13 cellular contexts compared by ENCODE assay signal in the genomic region with DNA sequence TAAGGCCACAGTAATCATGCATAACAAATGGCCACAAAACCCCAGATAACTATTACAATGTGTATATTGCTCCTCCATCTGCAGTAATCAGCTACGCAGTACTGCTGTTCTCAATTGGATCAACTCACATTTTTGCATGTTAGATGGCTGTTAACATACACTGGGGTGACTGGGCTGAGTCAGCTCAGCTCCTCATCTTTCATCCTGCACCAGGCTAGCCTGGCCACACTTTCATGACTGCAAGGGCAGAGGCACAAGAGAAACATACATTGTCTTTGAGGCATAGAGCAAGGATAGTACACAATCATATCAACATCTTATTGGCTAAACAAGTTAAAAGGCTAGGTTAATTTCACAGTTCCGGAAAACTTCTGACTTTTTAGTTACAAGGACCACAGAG.
DNase-seq lines count a peak whose midpoint lies in the region; ATAC-seq and TF ChIP-seq lines count a peak whose summit lies in the region.
"Had no signal": no experiment of that assay in that cellular context is flagged by ENCODE, and none has a peak within 500 bp of the region (broad histone marks: within the 10 kb centered on the region; RNA-seq: fewer than 3 reads in every experiment).

No MANE protein-coding gene starts in this region.

- H2AFZ ChIP-seq in osteoblast (ENCODE audit: low read length) (no peak overlapping the region), OCI-LY7 (ENCODE audit: low read length) (no peak overlapping the region)

- H3K36me3 ChIP-seq in H7 (replicated peaks; ENCODE audit: control insufficient read depth, insufficient read depth, low read length), result no peaks in the 10 kb centered on the region
- no peaks in the 10 kb centered on the region for H3K36me3 ChIP-seq in osteoblast (ENCODE audit: insufficient read depth, low read length)
- no peaks in the 10 kb centered on the region for H3K36me3 ChIP-seq in OCI-LY7 (ENCODE audit: insufficient read depth, low read length)

- H3K9me3 ChIP-seq in osteoblast (ENCODE audit: low read depth, low read length) (no peaks in the 10 kb centered on the region), OCI-LY7 (ENCODE audit: low read length) (no peaks in the 10 kb centered on the region)

- H3K36me3 Mint-ChIP-seq in WTC11 (no peaks in the 10 kb centered on the region), mesothelial cell of epicardium (no peaks in the 10 kb centered on the region)
- H3K36me3 Mint-ChIP-seq: CD14-positive monocyte; CD8-positive, alpha-beta T cell had no signal

- no peaks in the 10 kb centered on the region for H3K9me2 ChIP-seq in OCI-LY7 (ENCODE audit: insufficient read depth, low read length)

- no peak overlapping the region for H3K27ac ChIP-seq in osteoblast (ENCODE audit: low read depth, low read length)
- H3K27ac ChIP-seq in OCI-LY7 (ENCODE audit: low read depth, low read length, poor library complexity, severe bottlenecking), result no peak overlapping the region

- DNase-seq in H7 (peak; percentile 0), WTC11 (ENCODE audit: low spot score) (no peak), iPS-NIHi7 (ENCODE audit: extremely low spot score) (peak; percentile 10), osteoblast (ENCODE audit: insufficient read length, low spot score, missing footprints) (peak; percentile 5), OCI-LY7 (ENCODE audit: low spot score) (no peak), mesothelial cell of epicardium (ENCODE audit: low spot score in 2 of 2, unreplicated experiment in 2 of 2) (no peak)
- DNase-seq: CD8-positive, alpha-beta T cell; COR-L47; DND-41; GDM1; IMR-90 had no signal

- H3K4me3 ChIP-seq in H7 (ENCODE audit: insufficient read depth, low read depth, low read length) (no peak overlapping the region), osteoblast (ENCODE audit: insufficient read depth, low read length) (no peak overlapping the region), OCI-LY7 (ENCODE audit: low read depth, low read length, poor library complexity, severe bottlenecking) (no peak overlapping the region)

- H3K4me1 ChIP-seq in osteoblast (ENCODE audit: insufficient read depth, low read length), result no peaks in the 10 kb centered on the region
- no peaks in the 10 kb centered on the region for H3K4me1 ChIP-seq in OCI-LY7 (ENCODE audit: insufficient read depth, low read length, poor library complexity, severe bottlenecking)

- H3K4me3 Mint-ChIP-seq in WTC11, result no peak overlapping the region
- no peak overlapping the region for H3K4me3 Mint-ChIP-seq in mesothelial cell of epicardium
- H3K4me3 Mint-ChIP-seq: CD14-positive monocyte; CD8-positive, alpha-beta T cell had no signal

- POLR2A ChIA-PET in WTC11 (lab: Charles Lee) (no interaction called here), OCI-LY7 (lab: Charles Lee) (interaction anchor here (0.7 kb wide), 1 partner anchor 9 kb away, joined by 3 read pairs; no protein-coding TSS in a partner anchor)

- intact Hi-C loops in OCI-LY7 (cut with micrococcal nuclease; ENCODE audit: unreplicated experiment), result no loop called here

- H3K9me3 Mint-ChIP-seq in WTC11 (no peaks in the 10 kb centered on the region), mesothelial cell of epicardium (no peaks in the 10 kb centered on the region)

- BruUV-seq in OCI-LY7 (replicated peaks; lab: Mats Ljungman, UMichigan), result no TSS peak

- H3K27ac Mint-ChIP-seq in WTC11 (no peak overlapping the region), mesothelial cell of epicardium (no peak overlapping the region)
- H3K27ac Mint-ChIP-seq: CD14-positive monocyte; CD8-positive, alpha-beta T cell had no signal

- peak; percentile 90 for ATAC-seq in WTC11
- no peak for ATAC-seq in GM18868 (IDR thresholded peaks at IDR 0.05; ENCODE audit: unreplicated experiment)
- ATAC-seq: CD8-positive, alpha-beta T cell had no signal

- H4K20me1 ChIP-seq in osteoblast (ENCODE audit: insufficient read depth, low read length), result no peaks in the 10 kb centered on the region
- H4K20me1 ChIP-seq in OCI-LY7 (ENCODE audit: insufficient read depth, low read length), result no peaks in the 10 kb centered on the region

- H3K79me2 ChIP-seq in osteoblast (ENCODE audit: insufficient read depth, low read length) (no peaks in the 10 kb centered on the region), OCI-LY7 (ENCODE audit: insufficient read depth, low read depth, low read length) (no peaks in the 10 kb centered on the region)

- H3K4me2 ChIP-seq in osteoblast (ENCODE audit: insufficient read depth, low read length) (no peak overlapping the region), OCI-LY7 (ENCODE audit: low read length) (no peak overlapping the region)

- no peak for TF ChIP-seq CTCF in WTC11 (IDR thresholded peaks at IDR 0.05)
- TF ChIP-seq CTCF in osteoblast (IDR thresholded peaks at IDR 0.05; ENCODE audit: extremely low read depth, low read depth, low read length), result no peak
- TF ChIP-seq CTCF in OCI-LY7 (conservative IDR thresholded peaks at IDR 0.05; ENCODE audit: low read length), result no peak
- TF ChIP-seq CTCF in mesothelial cell of epicardium (IDR thresholded peaks at IDR 0.05; ENCODE audit: unreplicated experiment), result no peak

- H3K4me1 Mint-ChIP-seq in WTC11 (peaks cover 12% of the 10 kb centered on the region), mesothelial cell of epicardium (peaks cover 14% of the 10 kb centered on the region)
- H3K4me1 Mint-ChIP-seq: CD14-positive monocyte had no signal

- H3K27me3 ChIP-seq in H7 (ENCODE audit: control insufficient read depth, insufficient read depth, low read length) (no peaks in the 10 kb centered on the region), osteoblast (ENCODE audit: insufficient read depth, low read length) (no peaks in the 10 kb centered on the region)

- H3K27me3 Mint-ChIP-seq in WTC11 (ENCODE audit: low read depth) (no peaks in the 10 kb centered on the region), mesothelial cell of epicardium (ENCODE audit: low read depth) (no peaks in the 10 kb centered on the region)

- CTCF ChIA-PET in WTC11 (lab: Charles Lee) (no interaction called here), OCI-LY7 (lab: Charles Lee; ENCODE audit: unreplicated experiment) (no interaction called here)

TF ChIP-seq in WTC11, 78 proteins besides CTCF, POLR2A, EP300 and RAD21:
- TF ChIP-seq FOXP1 (CRISPR knock-in tag; IDR thresholded peaks at IDR 0.05; ENCODE audit: borderline replicate concordance) (no peak), ZNF121 (CRISPR knock-in tag; IDR thresholded peaks at IDR 0.05) (peak; percentile 83)

Comparison
In these comparisons a context has a peak if more than half of its experiments do, and no peak if none do; other contexts are left out.
1. DNase-seq: peak in H7 (single experiment), iPS-NIHi7 (single experiment) and osteoblast (single experiment); none in WTC11 (single experiment), OCI-LY7 (single experiment) and mesothelial cell of epicardium (0 of 2).